In the genomic region with DNA sequence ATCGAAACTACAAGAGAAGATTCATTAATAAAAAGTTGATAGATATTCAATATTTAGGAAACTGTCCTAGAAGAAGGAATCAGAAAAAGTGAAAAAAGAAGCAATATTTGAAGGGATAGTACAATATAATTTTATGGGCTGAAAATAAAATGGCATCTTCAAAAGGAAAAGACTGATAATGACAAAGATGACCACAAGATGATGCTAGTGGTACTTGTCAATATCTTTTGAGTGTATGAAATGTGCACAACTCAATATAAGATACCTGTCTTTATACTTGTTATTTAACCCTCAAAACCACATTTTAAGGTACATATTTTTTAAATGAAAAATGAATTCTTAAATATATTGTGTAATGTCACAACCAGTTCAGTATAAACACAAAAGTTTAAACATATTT, we compare ENCODE assay signal across 10 cellular contexts.
A peak's percentile ranks its signal among the peaks of the same experiment; 100 is the strongest.
DNase-seq lines count a peak whose midpoint lies in the region; ATAC-seq and TF ChIP-seq lines count a peak whose summit lies in the region.
"Had no signal": no experiment of that assay in that cellular context is flagged by ENCODE, and none has a peak within 500 bp of the region (broad histone marks: within the 10 kb centered on the region; RNA-seq: fewer than 3 reads in every experiment).

No MANE protein-coding gene starts in this region.

- no peaks in the 10 kb centered on the region for H3K36me3 Mint-ChIP-seq in activated CD4-positive, alpha-beta T cell treated with anti-CD3 and anti-CD28 coated beads, Interleukin-2, amount 10 ng/mL, durations not matched to agents 24 days and 14 days (ENCODE audit: low read depth)

- intact Hi-C loops in activated CD4-positive, alpha-beta T cell treated with anti-CD3 and anti-CD28 coated beads, Interleukin-2, amount 10 ng/mL, durations not matched to agents 24 days and 14 days (cut with micrococcal nuclease): no loop called here

- H3K4me1 Mint-ChIP-seq in activated CD4-positive, alpha-beta T cell treated with anti-CD3 and anti-CD28 coated beads, Interleukin-2, amount 10 ng/mL, durations not matched to agents 24 days and 14 days: no peaks in the 10 kb centered on the region

- peaks cover 4% of the 10 kb centered on the region for H3K9me3 Mint-ChIP-seq in activated CD4-positive, alpha-beta T cell treated with anti-CD3 and anti-CD28 coated beads, Interleukin-2, amount 10 ng/mL, durations not matched to agents 24 days and 14 days

- no peak overlapping the region for H3K27ac Mint-ChIP-seq in activated CD4-positive, alpha-beta T cell treated with anti-CD3 and anti-CD28 coated beads, Interleukin-2, amount 10 ng/mL, durations not matched to agents 24 days and 14 days

- H3K4me3 ChIP-seq in foreskin fibroblast (ENCODE audit: low read depth in 1 of 2, low read length in 2 of 2): no peak overlapping the region
- H3K4me3 ChIP-seq: transverse colon had no signal

- no peak for ATAC-seq in GM21367 (IDR thresholded peaks at IDR 0.05; ENCODE audit: unreplicated experiment)

- TF ChIP-seq CTCF in AG09319 (IDR thresholded peaks at IDR 0.05; ENCODE audit: low read depth, low read length) (peak; percentile 41), foreskin fibroblast (IDR thresholded peaks at IDR 0.05; ENCODE audit: low read depth, low read length) (no peak)

- H3K4me3 Mint-ChIP-seq in activated CD4-positive, alpha-beta T cell treated with anti-CD3 and anti-CD28 coated beads, Interleukin-2, amount 10 ng/mL, durations not matched to agents 24 days and 14 days: no peak overlapping the region

- H3K27me3 Mint-ChIP-seq in activated CD4-positive, alpha-beta T cell treated with anti-CD3 and anti-CD28 coated beads, Interleukin-2, amount 10 ng/mL, durations not matched to agents 24 days and 14 days: no peaks in the 10 kb centered on the region

- DNase-seq in AG09319 (ENCODE audit: extremely low read depth, low read depth) (no peak), HS-5 (ENCODE audit: low read depth) (peak; percentile 10), SW480 (ENCODE audit: low spot score) (peak; percentile 12), foreskin fibroblast (peak; percentile 2 to 19)
- DNase-seq in stimulated activated CD4-positive, alpha-beta T cell treated with anti-CD3 and anti-CD28 coated beads, Interleukin-2, amount 100 ng/mL, for 24 hours: no peak
- no peak for DNase-seq in stimulated activated CD8-positive, alpha-beta memory T cell treated with anti-CD3 and anti-CD28 coated beads, Interleukin-4, amount 100 ng/mL, for 48 hours
- DNase-seq in activated CD4-positive, alpha-beta T cell treated with anti-CD3 and anti-CD28 coated beads, Interleukin-2, amount 10 ng/mL, durations not matched to agents 24 days and 14 days: no peak
- DNase-seq: activated CD4-positive, alpha-beta T cell treated with anti-CD3 and anti-CD28 coated beads, Interleukin-2, amount 50 U/mL, for 1 hour; transverse colon had no signal

Comparison
In these comparisons a context has a peak if more than half of its experiments do, and no peak if none do; other contexts are left out.
1. DNase-seq: peak in HS-5 (single experiment), SW480 (single experiment) and foreskin fibroblast (2 of 2); none in AG09319 (single experiment), stimulated activated CD4-positive, alpha-beta T cell treated with anti-CD3 and anti-CD28 coated beads, Interleukin-2, amount 100 ng/mL, for 24 hours (0 of 2), stimulated activated CD8-positive, alpha-beta memory T cell treated with anti-CD3 and anti-CD28 coated beads, Interleukin-4, amount 100 ng/mL, for 48 hours (single experiment) and activated CD4-positive, alpha-beta T cell treated with anti-CD3 and anti-CD28 coated beads, Interleukin-2, amount 10 ng/mL, durations not matched to agents 24 days and 14 days (single experiment).